ENCODE assay signal across 8 cellular contexts in genomic region chr3:12868039-12869024, GRCh38. TPM values are rescaled to one million over a fixed set of nuclear protein-coding genes. Genes with fewer than 3 reads are reported as not detected.
DNase-seq lines count a peak whose midpoint lies in the region; ATAC-seq, FAIRE-seq and TF ChIP-seq lines count a peak whose summit lies in the region.

No MANE protein-coding gene starts in this region.

- TF ChIP-seq POLR2A in HepG2 (IDR thresholded peaks at IDR 0.05; ENCODE audit: insufficient read depth in 1 of 2, low read depth in 2 of 2, low read length in 2 of 2): no peak

- peak; percentile 86 for FAIRE-seq in HepG2 (lab: Jason Lieb, UNC)

- H3K27ac ChIP-seq in HepG2 (ENCODE audit: extremely low read length, insufficient read depth, low read length): no peak overlapping the region

- no peak overlapping the region for H2AFZ ChIP-seq in HepG2 (ENCODE audit: low read length)

- H3K4me1 ChIP-seq in HepG2 (ENCODE audit: insufficient read depth, low read length): no peaks in the 10 kb centered on the region; the same call in 1 of the 2 replicates

- no peaks in the 10 kb centered on the region; the same call in 1 of the 2 replicates for H3K9me3 ChIP-seq in HepG2 (ENCODE audit: low read length)

- CTCF ChIA-PET in HepG2 (lab: Yijun Ruan, JAX; ENCODE audit: low intra/inter-chr PET ratio, low total read pairs): interaction anchor here (1.1 to 2.7 kb wide), 3 partner anchors 23 to 116 kb away, joined by 3 to 39 read pairs (median 5); partner anchors contain the start of gene RPL32

- in situ Hi-C loops in HepG2 (cut with HindIII; ENCODE audit: extremely low pct_ligation_motif_present, low pct_unique_long_range_greater_than_20kb): no loop called here

- no peaks in the 10 kb centered on the region for H3K79me2 ChIP-seq in HepG2 (ENCODE audit: insufficient read depth, low read length)

- H3K9ac ChIP-seq in HepG2 (ENCODE audit: insufficient read depth, low read depth, low read length): no peak overlapping the region

- intact Hi-C loops in HepG2 (cut with micrococcal nuclease; ENCODE audit: unreplicated experiment): loop anchor here (1.0 kb wide), 2 partner anchors 24 to 116 kb away; no protein-coding TSS in a partner anchor

- no peaks in the 10 kb centered on the region for H3K36me3 ChIP-seq in HepG2 (replicated peaks in 1 of 2; ENCODE audit: control insufficient read depth in 1 of 2, insufficient read depth in 2 of 2, low read length in 2 of 2)

- TF ChIP-seq EP300 in HepG2 (IDR thresholded peaks at IDR 0.05; ENCODE audit: low read depth in 2 of 2, low read length in 2 of 2) (no peak), HepG2 (CRISPR knock-in tag; IDR thresholded peaks at IDR 0.05; ENCODE audit: borderline replicate concordance) (no peak)

- TF ChIP-seq CTCF in AG09309 (IDR thresholded peaks at IDR 0.05; ENCODE audit: control insufficient read depth, insufficient read depth, low read depth, low read length, missing control alignments) (peak; percentile 95), HepG2 (CRISPR knock-in tag; IDR thresholded peaks at IDR 0.05) (peak; percentile 95)

- peak; percentile 91 for TF ChIP-seq RAD21 in HepG2 (CRISPR knock-in tag; IDR thresholded peaks at IDR 0.05)

- ATAC-seq in GM18907 (IDR thresholded peaks at IDR 0.05; ENCODE audit: unreplicated experiment): peak; percentile 55
- ATAC-seq in HG03342 (IDR thresholded peaks at IDR 0.05; ENCODE audit: unreplicated experiment): peak; percentile 64
- ATAC-seq in HepG2: peak; percentile 89

- DNase-seq in AG09309 (ENCODE audit: low read depth) (peak; percentile 51), NCI-H524 (lab: John Stamatoyannopoulos, UW) (peak; percentile 65 to 83), dermis microvascular lymphatic vessel endothelial cell (ENCODE audit: low read depth in 2 of 2) (peak; percentile 66 to 84), HepG2 (ENCODE audit: low spot score) (peak; percentile 77)
- DNase-seq in activated CD4-positive, alpha-beta T cell treated with anti-CD3 and anti-CD28 coated beads for 48 hours: peak; percentile 74
- DNase-seq in stimulated activated CD4-positive, alpha-beta T cell treated with anti-CD3 and anti-CD28 coated beads, Interleukin-4, amount 100 ng/mL, for 24 hours: peak; percentile 66

- 0 out of 2 replicates have a peak, but pooled peaks cover 1% of the 10 kb centered on the region for H4K20me1 ChIP-seq in HepG2 (ENCODE audit: insufficient read depth, low read length)

- H3K4me3 ChIP-seq in AG09309 (ENCODE audit: control insufficient read depth, low read depth, low read length): no peak overlapping the region
- peak overlapping the region in 1 of 3 experiments; percentile 23; a peak in 2 of 6 replicates for H3K4me3 ChIP-seq in HepG2 (replicated peaks in 1 of 3; ENCODE audit: insufficient read depth in 1 of 3, low read depth in 2 of 3, low read length in 3 of 3)

- POLR2A ChIA-PET in HepG2 (lab: Yijun Ruan, JAX): interaction anchor here (0.8 kb wide), 1 partner anchor 22 kb away, joined by 3 read pairs; no protein-coding TSS in a partner anchor

- H3K27me3 ChIP-seq in HepG2 (ENCODE audit: control insufficient read depth in 1 of 2, insufficient read depth in 2 of 2, low read length in 2 of 2): peaks cover 2 to 62% of the 10 kb centered on the region in 2 experiments

- WGBS in HepG2 (ENCODE audit: low lambda C conversion rate): 40% methylated on average over 34 of the region's 45 CpGs

- peak overlapping the region; percentile 55 for H3K4me2 ChIP-seq in HepG2 (ENCODE audit: low read depth, low read length)

- no TSS peak for BruUV-seq in HepG2 (replicated peaks; lab: Mats Ljungman, UMichigan)

TF ChIP-seq in HepG2, 621 proteins besides CTCF, POLR2A, EP300 and RAD21 (continues in another document):
- no peak for TF ChIP-seq THRA (CRISPR knock-in tag; IDR thresholded peaks at IDR 0.05; ENCODE audit: borderline replicate concordance)
- TF ChIP-seq SP5 (CRISPR knock-in tag; IDR thresholded peaks at IDR 0.05; ENCODE audit: borderline replicate concordance, low read depth): no peak
- TF ChIP-seq HOXA3 (CRISPR knock-in tag; IDR thresholded peaks at IDR 0.05): peak; percentile 34; the same call in 1 of the 2 replicates
- TF ChIP-seq ZBTB7B (CRISPR knock-in tag; IDR thresholded peaks at IDR 0.05): no peak
- no peak for TF ChIP-seq ZNF260 (CRISPR knock-in tag; IDR thresholded peaks at IDR 0.05; ENCODE audit: borderline replicate concordance, low read depth)
- no peak for TF ChIP-seq KLF9 (CRISPR knock-in tag; IDR thresholded peaks at IDR 0.05; ENCODE audit: low read depth)
- no peak for TF ChIP-seq MEF2D (CRISPR knock-in tag; IDR thresholded peaks at IDR 0.05)
- TF ChIP-seq MXI1 (IDR thresholded peaks at IDR 0.05; ENCODE audit: borderline replicate concordance, low read depth, low read length): peak; percentile 21; the same call in 1 of the 3 replicates
- TF ChIP-seq JUND (CRISPR knock-in tag; IDR thresholded peaks at IDR 0.05): 0 out of 2 replicates have a peak, but pooled peaks have one; percentile 20
- peak; percentile 23; the same call in 1 of the 2 replicates for TF ChIP-seq CREM (IDR thresholded peaks at IDR 0.05)
- no peak for TF ChIP-seq CREM (CRISPR knock-in tag; IDR thresholded peaks at IDR 0.05)
- 0 out of 2 replicates have a peak, but pooled peaks have one; percentile 23 for TF ChIP-seq ARNTL (CRISPR knock-in tag; IDR thresholded peaks at IDR 0.05)
- TF ChIP-seq, protein P1, sequence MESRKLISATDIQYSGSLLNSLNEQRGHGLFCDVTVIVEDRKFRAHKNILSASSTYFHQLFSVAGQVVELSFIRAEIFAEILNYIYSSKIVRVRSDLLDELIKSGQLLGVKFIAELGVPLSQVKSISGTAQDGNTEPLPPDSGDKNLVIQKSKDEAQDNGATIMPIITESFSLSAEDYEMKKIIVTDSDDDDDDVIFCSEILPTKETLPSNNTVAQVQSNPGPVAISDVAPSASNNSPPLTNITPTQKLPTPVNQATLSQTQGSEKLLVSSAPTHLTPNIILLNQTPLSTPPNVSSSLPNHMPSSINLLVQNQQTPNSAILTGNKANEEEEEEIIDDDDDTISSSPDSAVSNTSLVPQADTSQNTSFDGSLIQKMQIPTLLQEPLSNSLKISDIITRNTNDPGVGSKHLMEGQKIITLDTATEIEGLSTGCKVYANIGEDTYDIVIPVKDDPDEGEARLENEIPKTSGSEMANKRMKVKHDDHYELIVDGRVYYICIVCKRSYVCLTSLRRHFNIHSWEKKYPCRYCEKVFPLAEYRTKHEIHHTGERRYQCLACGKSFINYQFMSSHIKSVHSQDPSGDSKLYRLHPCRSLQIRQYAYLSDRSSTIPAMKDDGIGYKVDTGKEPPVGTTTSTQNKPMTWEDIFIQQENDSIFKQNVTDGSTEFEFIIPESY (CRISPR knock-in tag; IDR thresholded peaks at IDR 0.05): peak; percentile 46; the same call in 1 of the 2 replicates
- TF ChIP-seq, protein P2, sequence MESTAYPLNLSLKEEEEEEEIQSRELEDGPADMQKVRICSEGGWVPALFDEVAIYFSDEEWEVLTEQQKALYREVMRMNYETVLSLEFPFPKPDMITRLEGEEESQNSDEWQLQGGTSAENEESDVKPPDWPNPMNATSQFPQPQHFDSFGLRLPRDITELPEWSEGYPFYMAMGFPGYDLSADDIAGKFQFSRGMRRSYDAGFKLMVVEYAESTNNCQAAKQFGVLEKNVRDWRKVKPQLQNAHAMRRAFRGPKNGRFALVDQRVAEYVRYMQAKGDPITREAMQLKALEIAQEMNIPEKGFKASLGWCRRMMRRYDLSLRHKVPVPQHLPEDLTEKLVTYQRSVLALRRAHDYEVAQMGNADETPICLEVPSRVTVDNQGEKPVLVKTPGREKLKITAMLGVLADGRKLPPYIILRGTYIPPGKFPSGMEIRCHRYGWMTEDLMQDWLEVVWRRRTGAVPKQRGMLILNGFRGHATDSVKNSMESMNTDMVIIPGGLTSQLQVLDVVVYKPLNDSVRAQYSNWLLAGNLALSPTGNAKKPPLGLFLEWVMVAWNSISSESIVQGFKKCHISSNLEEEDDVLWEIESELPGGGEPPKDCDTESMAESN (CRISPR knock-in tag; conservative IDR thresholded peaks at IDR 0.05): 0 out of 2 replicates have a peak, but pooled peaks have one; percentile 29

RNA-seq across cellular contexts. Expression of gene RPL32, which starts 27.0 kb away (rescaled TPM):
- total RNA-seq in dermis microvascular lymphatic vessel endothelial cell (1,083 and 1,565 TPM in 2 replicates), HepG2 (2016; rRNA removed; fragmentation: Illumina TruSeq; extraction: Trizol) (1,781 and 2,179 TPM in 2 replicates)
- total RNA-seq in HepG2 (2016; cell fraction: cytosol; rRNA removed; fragmentation: Illumina TruSeq; extraction: Trizol; ENCODE audit: low read depth): 3,269 and 3,354 TPM in 2 replicates
- 1,702 and 2,262 TPM in 2 replicates for total RNA-seq in HepG2 (2016; cell fraction: insoluble cytoplasmic fraction; rRNA removed; fragmentation: Illumina TruSeq; extraction: Trizol)
- total RNA-seq in HepG2 (2016; cell fraction: membrane; rRNA removed; fragmentation: Illumina TruSeq; extraction: Trizol): 4,253 and 4,526 TPM in 2 replicates
- total RNA-seq in HepG2 (2016; cell fraction: nucleus; rRNA removed; fragmentation: Illumina TruSeq; extraction: Trizol): 560 and 609 TPM in 2 replicates
- 2,268 and 2,401 TPM in 2 replicates for polyA plus RNA-seq in HepG2 (2011; rRNA removed)
- polyA plus RNA-seq in HepG2 (2011; cell fraction: cytosol; rRNA removed): 1,778 and 1,795 TPM in 2 replicates
- polyA plus RNA-seq in HepG2 (2011; cell fraction: nucleus; rRNA removed): 459 and 538 TPM in 2 replicates
- 2,727 and 3,505 TPM in 2 replicates for polyA plus RNA-seq in HepG2 (2012)
- 4,453 and 4,819 TPM in 2 replicates for polyA plus RNA-seq in HepG2 (2016; cell fraction: cytosol; fragmentation: Illumina TruSeq; extraction: Trizol; ENCODE audit: low read depth)
- polyA plus RNA-seq in HepG2 (2016; cell fraction: insoluble cytoplasmic fraction; fragmentation: Illumina TruSeq; extraction: Trizol; ENCODE audit: low read depth): 2,446 and 2,535 TPM in 2 replicates
- 4,866 and 4,953 TPM in 2 replicates for polyA plus RNA-seq in HepG2 (2016; cell fraction: membrane; fragmentation: Illumina TruSeq; extraction: Trizol; ENCODE audit: low read depth)
- 1,119 and 1,145 TPM in 2 replicates for polyA plus RNA-seq in HepG2 (2016; cell fraction: nucleus; fragmentation: Illumina TruSeq; extraction: Trizol; ENCODE audit: insufficient read depth, low read depth)
- polyA minus RNA-seq in HepG2 (2011; rRNA and poly(A)+ RNA removed; ENCODE audit: low replicate concordance): 371 and 1,174 TPM in 2 replicates
- polyA minus RNA-seq in HepG2 (2011; cell fraction: cytosol; rRNA and poly(A)+ RNA removed): 694 and 812 TPM in 2 replicates
- polyA minus RNA-seq in HepG2 (2011; cell fraction: nucleus; rRNA and poly(A)+ RNA removed): 216 and 257 TPM in 2 replicates
